ENCODE assay signal across 2 cellular contexts in the genomic region with DNA sequence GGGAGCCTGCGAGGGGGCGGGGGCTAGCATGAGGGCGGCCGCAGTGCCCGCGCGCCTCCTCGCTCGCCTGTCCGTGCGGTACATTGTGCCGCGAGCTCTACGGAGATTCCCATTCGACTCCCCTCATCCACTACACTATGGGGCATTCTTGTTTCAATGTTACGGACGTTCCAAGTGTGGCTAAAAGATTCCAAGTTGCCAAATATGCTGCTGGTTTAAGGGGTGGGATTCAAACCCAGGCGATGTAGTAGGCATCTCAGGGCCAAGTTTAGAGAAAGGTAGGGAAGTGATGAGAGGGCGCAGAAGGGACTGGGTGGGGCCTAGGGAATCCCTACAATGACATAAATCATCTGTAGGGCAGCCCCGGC.
TF ChIP-seq lines count a peak whose summit lies in the region.

No MANE protein-coding gene starts in this region.

TF ChIP-seq in WTC11, 78 proteins besides CTCF, POLR2A, EP300 and RAD21 (continues in another document):
- no peak for TF ChIP-seq PRDM15 (CRISPR knock-in tag; IDR thresholded peaks at IDR 0.05)
- TF ChIP-seq, protein P1, sequence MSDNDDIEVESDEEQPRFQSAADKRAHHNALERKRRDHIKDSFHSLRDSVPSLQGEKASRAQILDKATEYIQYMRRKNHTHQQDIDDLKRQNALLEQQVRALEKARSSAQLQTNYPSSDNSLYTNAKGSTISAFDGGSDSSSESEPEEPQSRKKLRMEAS (CRISPR knock-in tag; IDR thresholded peaks at IDR 0.05), result no peak
- no peak for TF ChIP-seq CBFB (CRISPR knock-in tag; IDR thresholded peaks at IDR 0.05; ENCODE audit: low read depth)
- TF ChIP-seq, protein P2, sequence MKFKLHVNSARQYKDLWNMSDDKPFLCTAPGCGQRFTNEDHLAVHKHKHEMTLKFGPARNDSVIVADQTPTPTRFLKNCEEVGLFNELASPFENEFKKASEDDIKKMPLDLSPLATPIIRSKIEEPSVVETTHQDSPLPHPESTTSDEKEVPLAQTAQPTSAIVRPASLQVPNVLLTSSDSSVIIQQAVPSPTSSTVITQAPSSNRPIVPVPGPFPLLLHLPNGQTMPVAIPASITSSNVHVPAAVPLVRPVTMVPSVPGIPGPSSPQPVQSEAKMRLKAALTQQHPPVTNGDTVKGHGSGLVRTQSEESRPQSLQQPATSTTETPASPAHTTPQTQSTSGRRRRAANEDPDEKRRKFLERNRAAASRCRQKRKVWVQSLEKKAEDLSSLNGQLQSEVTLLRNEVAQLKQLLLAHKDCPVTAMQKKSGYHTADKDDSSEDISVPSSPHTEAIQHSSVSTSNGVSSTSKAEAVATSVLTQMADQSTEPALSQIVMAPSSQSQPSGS (CRISPR knock-in tag; IDR thresholded peaks at IDR 0.05; ENCODE audit: borderline replicate concordance, low read depth), result no peak
- no peak for TF ChIP-seq ERG (CRISPR knock-in tag; IDR thresholded peaks at IDR 0.05)
- no peak for TF ChIP-seq E2F4 (CRISPR knock-in tag; IDR thresholded peaks at IDR 0.05; ENCODE audit: borderline replicate concordance, low read depth)
- no peak for TF ChIP-seq TEAD1 (CRISPR knock-in tag; IDR thresholded peaks at IDR 0.05)
- TF ChIP-seq NFYB (CRISPR knock-in tag; conservative IDR thresholded peaks at IDR 0.05; ENCODE audit: low read depth), result no peak
- TF ChIP-seq E2F5 (CRISPR knock-in tag; IDR thresholded peaks at IDR 0.05), result no peak
- TF ChIP-seq, protein P3, sequence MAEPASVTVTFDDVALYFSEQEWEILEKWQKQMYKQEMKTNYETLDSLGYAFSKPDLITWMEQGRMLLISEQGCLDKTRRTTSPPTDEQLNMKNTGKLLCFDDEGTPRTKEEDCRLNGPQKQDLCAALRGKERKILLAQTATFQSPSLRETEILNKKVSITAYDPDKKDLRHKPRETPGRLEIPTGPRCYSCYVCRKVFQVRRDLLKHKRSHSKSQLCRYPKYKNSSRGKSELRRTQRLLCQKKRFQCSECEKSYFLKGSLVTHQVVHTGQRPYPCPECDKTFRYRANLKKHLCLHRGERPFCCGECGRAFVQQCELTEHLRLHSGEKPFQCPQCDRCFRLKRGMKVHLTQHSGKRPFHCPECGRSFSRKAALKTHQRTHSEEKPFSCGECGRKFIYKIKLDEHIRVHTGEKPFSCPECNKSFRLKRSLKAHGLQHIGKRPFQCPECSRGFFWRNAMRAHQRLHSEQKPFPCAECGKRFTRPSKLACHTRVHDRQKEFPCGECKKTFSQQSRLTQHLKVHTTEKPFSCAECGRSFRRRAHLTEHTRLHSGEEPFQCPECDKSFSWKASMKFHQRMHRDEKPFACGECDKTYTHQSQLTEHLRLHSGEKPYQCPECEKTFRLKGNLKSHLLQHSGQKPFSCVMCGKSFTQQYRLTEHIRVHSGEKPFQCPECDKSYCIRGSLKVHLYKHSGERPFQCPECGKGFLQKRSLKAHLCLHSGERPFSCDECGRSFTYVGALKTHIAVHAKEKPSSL (CRISPR knock-in tag; conservative IDR thresholded peaks at IDR 0.05), result no peak
- TF ChIP-seq PRRX2 (CRISPR knock-in tag; IDR thresholded peaks at IDR 0.05), result no peak
- no peak for TF ChIP-seq GTF2I (CRISPR knock-in tag; conservative IDR thresholded peaks at IDR 0.05)

TF ChIP-seq in HepG2, 621 proteins besides CTCF, POLR2A, EP300 and RAD21 (continues in another document):
- TF ChIP-seq ZNF614 (CRISPR knock-in tag; IDR thresholded peaks at IDR 0.05; ENCODE audit: borderline replicate concordance), result 0 out of 2 replicates have a peak, but pooled peaks have one; percentile 55
- TF ChIP-seq, protein P4, sequence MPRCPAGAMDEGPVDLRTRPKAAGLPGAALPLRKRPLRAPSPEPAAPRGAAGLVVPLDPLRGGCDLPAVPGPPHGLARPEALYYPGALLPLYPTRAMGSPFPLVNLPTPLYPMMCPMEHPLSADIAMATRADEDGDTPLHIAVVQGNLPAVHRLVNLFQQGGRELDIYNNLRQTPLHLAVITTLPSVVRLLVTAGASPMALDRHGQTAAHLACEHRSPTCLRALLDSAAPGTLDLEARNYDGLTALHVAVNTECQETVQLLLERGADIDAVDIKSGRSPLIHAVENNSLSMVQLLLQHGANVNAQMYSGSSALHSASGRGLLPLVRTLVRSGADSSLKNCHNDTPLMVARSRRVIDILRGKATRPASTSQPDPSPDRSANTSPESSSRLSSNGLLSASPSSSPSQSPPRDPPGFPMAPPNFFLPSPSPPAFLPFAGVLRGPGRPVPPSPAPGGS (CRISPR knock-in tag; IDR thresholded peaks at IDR 0.05), result 0 out of 2 replicates have a peak, but pooled peaks have one; percentile 53
- TF ChIP-seq SRY (CRISPR knock-in tag; IDR thresholded peaks at IDR 0.05), result no peak
- TF ChIP-seq MXI1 (IDR thresholded peaks at IDR 0.05; ENCODE audit: borderline replicate concordance, low read depth, low read length), result 0 out of 3 replicates have a peak, but pooled peaks have one; percentile 25
- no peak for TF ChIP-seq SP1 (IDR thresholded peaks at IDR 0.05)
- TF ChIP-seq SP1 (CRISPR knock-in tag; IDR thresholded peaks at IDR 0.05), result 0 out of 2 replicates have a peak, but pooled peaks have one; percentile 12
- peak; percentile 51 for TF ChIP-seq ZSCAN25 (CRISPR knock-in tag; IDR thresholded peaks at IDR 0.05)
- no peak for TF ChIP-seq ZFYVE20 (CRISPR knock-in tag; IDR thresholded peaks at IDR 0.05; ENCODE audit: borderline replicate concordance, low read depth)
- no peak for TF ChIP-seq ZNF235 (CRISPR knock-in tag; IDR thresholded peaks at IDR 0.05; ENCODE audit: borderline replicate concordance)
- 0 out of 2 replicates have a peak, but pooled peaks have one; percentile 21 for TF ChIP-seq ZNF460 (CRISPR knock-in tag; IDR thresholded peaks at IDR 0.05; ENCODE audit: borderline replicate concordance)
- 0 out of 2 replicates have a peak, but pooled peaks have one; percentile 7 for TF ChIP-seq GMEB1 (CRISPR knock-in tag; IDR thresholded peaks at IDR 0.05; ENCODE audit: borderline replicate concordance)
- 0 out of 2 replicates have a peak, but pooled peaks have one; percentile 34 for TF ChIP-seq MYPOP (CRISPR knock-in tag; IDR thresholded peaks at IDR 0.05)
- 0 out of 2 replicates have a peak, but pooled peaks have one; percentile 35 for TF ChIP-seq CBX5 (CRISPR knock-in tag; IDR thresholded peaks at IDR 0.05; ENCODE audit: borderline replicate concordance)
- no peak for TF ChIP-seq DNMT3B (CRISPR knock-in tag; conservative IDR thresholded peaks at IDR 0.05)
- 0 out of 2 replicates have a peak, but pooled peaks have one; percentile 3 for TF ChIP-seq KDM1A (CRISPR knock-in tag; IDR thresholded peaks at IDR 0.05)
- TF ChIP-seq, protein P5, sequence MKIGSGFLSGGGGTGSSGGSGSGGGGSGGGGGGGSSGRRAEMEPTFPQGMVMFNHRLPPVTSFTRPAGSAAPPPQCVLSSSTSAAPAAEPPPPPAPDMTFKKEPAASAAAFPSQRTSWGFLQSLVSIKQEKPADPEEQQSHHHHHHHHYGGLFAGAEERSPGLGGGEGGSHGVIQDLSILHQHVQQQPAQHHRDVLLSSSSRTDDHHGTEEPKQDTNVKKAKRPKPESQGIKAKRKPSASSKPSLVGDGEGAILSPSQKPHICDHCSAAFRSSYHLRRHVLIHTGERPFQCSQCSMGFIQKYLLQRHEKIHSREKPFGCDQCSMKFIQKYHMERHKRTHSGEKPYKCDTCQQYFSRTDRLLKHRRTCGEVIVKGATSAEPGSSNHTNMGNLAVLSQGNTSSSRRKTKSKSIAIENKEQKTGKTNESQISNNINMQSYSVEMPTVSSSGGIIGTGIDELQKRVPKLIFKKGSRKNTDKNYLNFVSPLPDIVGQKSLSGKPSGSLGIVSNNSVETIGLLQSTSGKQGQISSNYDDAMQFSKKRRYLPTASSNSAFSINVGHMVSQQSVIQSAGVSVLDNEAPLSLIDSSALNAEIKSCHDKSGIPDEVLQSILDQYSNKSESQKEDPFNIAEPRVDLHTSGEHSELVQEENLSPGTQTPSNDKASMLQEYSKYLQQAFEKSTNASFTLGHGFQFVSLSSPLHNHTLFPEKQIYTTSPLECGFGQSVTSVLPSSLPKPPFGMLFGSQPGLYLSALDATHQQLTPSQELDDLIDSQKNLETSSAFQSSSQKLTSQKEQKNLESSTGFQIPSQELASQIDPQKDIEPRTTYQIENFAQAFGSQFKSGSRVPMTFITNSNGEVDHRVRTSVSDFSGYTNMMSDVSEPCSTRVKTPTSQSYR (CRISPR knock-in tag; IDR thresholded peaks at IDR 0.05; ENCODE audit: borderline replicate concordance), result 0 out of 2 replicates have a peak, but pooled peaks have one; percentile 13
- TF ChIP-seq, protein P6, sequence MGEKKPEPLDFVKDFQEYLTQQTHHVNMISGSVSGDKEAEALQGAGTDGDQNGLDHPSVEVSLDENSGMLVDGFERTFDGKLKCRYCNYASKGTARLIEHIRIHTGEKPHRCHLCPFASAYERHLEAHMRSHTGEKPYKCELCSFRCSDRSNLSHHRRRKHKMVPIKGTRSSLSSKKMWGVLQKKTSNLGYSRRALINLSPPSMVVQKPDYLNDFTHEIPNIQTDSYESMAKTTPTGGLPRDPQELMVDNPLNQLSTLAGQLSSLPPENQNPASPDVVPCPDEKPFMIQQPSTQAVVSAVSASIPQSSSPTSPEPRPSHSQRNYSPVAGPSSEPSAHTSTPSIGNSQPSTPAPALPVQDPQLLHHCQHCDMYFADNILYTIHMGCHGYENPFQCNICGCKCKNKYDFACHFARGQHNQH (CRISPR knock-in tag; IDR thresholded peaks at IDR 0.05), result no peak
- TF ChIP-seq, protein P7, sequence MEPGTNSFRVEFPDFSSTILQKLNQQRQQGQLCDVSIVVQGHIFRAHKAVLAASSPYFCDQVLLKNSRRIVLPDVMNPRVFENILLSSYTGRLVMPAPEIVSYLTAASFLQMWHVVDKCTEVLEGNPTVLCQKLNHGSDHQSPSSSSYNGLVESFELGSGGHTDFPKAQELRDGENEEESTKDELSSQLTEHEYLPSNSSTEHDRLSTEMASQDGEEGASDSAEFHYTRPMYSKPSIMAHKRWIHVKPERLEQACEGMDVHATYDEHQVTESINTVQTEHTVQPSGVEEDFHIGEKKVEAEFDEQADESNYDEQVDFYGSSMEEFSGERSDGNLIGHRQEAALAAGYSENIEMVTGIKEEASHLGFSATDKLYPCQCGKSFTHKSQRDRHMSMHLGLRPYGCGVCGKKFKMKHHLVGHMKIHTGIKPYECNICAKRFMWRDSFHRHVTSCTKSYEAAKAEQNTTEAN (CRISPR knock-in tag; conservative IDR thresholded peaks at IDR 0.05), result no peak
- no peak for TF ChIP-seq ZBTB2 (CRISPR knock-in tag; IDR thresholded peaks at IDR 0.05; ENCODE audit: low read depth)
- TF ChIP-seq ZNF619 (CRISPR knock-in tag; IDR thresholded peaks at IDR 0.05), result no peak
- no peak for TF ChIP-seq MEIS1 (CRISPR knock-in tag; IDR thresholded peaks at IDR 0.05; ENCODE audit: borderline replicate concordance)
- TF ChIP-seq, protein P8, sequence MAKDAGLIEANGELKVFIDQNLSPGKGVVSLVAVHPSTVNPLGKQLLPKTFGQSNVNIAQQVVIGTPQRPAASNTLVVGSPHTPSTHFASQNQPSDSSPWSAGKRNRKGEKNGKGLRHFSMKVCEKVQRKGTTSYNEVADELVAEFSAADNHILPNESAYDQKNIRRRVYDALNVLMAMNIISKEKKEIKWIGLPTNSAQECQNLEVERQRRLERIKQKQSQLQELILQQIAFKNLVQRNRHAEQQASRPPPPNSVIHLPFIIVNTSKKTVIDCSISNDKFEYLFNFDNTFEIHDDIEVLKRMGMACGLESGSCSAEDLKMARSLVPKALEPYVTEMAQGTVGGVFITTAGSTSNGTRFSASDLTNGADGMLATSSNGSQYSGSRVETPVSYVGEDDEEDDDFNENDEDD (CRISPR knock-in tag; IDR thresholded peaks at IDR 0.05; ENCODE audit: borderline replicate concordance), result peak; percentile 52; the same call in 1 of the 2 replicates
